In the genomic region with DNA sequence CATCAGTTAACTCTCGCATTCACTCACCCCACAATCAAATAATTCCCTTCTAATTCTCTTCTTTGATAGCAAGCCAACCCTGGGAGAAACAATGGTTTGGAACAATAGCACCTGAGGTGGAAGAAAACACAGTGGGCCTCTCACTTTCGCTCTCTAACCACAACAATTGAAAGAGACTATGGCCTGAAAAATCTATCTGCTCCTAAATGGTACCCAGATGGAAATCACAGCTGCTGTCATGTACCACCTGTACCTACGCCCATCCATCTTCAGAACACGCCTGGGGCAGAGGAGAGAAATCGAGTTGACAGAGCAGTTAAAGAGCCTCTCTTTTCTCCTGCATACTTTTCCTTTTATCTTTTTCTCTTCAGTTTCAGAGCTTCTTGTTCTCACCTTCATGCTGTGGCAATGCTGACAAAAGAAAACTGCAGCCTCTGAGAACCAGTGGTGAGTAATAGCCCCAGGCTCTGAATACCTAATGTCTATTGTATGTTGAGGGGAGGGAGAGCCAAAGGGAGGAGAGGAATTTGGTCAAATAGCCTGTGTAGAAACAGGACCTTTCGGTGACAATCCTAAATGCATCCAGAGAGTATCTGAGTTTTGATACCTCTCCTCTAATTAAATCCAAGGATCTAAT, we compare ENCODE assay signal across 13 cellular contexts. TPM values are rescaled to one million over a fixed set of nuclear protein-coding genes. Genes with fewer than 3 reads are reported as not detected.
DNase-seq lines count a peak whose midpoint lies in the region; ATAC-seq, FAIRE-seq and TF ChIP-seq lines count a peak whose summit lies in the region.
"Had no signal": no experiment of that assay in that cellular context is flagged by ENCODE, and none has a peak within 500 bp of the region (broad histone marks: within the 10 kb centered on the region; RNA-seq: fewer than 3 reads in every experiment).

No MANE protein-coding gene starts in this region.

- H2BK20ac ChIP-seq in H1 (ENCODE audit: low read length): no peak overlapping the region

- H3K79me2 ChIP-seq in H1 (ENCODE audit: control insufficient read depth in 1 of 2, insufficient read depth in 2 of 2, low read length in 2 of 2): no peaks in the 10 kb centered on the region

- H4K91ac ChIP-seq in H1 (replicated peaks; ENCODE audit: insufficient read length, low read length) (no peak overlapping the region), neuronal stem cell (ENCODE audit: low read depth, low read length, poor library complexity) (no peak overlapping the region)

- H3K9ac ChIP-seq in H1 (replicated peaks in 1 of 4; ENCODE audit: extremely low read depth in 1 of 4, low read depth in 3 of 4, low read length in 3 of 4) (no peak overlapping the region), neuronal stem cell (ENCODE audit: low read depth, low read length, poor library complexity) (no peak overlapping the region)

- ATAC-seq in HG03196 (IDR thresholded peaks at IDR 0.05; ENCODE audit: unreplicated experiment) (no peak), HG02623 (IDR thresholded peaks at IDR 0.05; ENCODE audit: unreplicated experiment) (no peak), HG03108 (IDR thresholded peaks at IDR 0.05; ENCODE audit: unreplicated experiment) (no peak), HG03565 (IDR thresholded peaks at IDR 0.05; ENCODE audit: unreplicated experiment) (no peak)
- ATAC-seq: activated naive CD4-positive, alpha-beta T cell treated with anti-CD3 and anti-CD28 coated beads, Interleukin-2, amount 50 U/mL, for 72 hours had no signal

- no peak overlapping the region for H3K14ac ChIP-seq in H1 (ENCODE audit: insufficient read length)
- H3K14ac ChIP-seq in neuronal stem cell (ENCODE audit: low read length): no peak overlapping the region

- H3K4me1 ChIP-seq in H1 (replicated peaks in 1 of 4; ENCODE audit: control insufficient read depth in 3 of 4, insufficient read depth in 4 of 4, low read length in 3 of 4) (peaks cover 0 to 6% (median 2%) of the 10 kb centered on the region in 4 experiments; a peak in 2 of 7 replicates), neuronal stem cell (ENCODE audit: control insufficient read depth in 2 of 2, insufficient read depth in 1 of 2, low read depth in 1 of 2, low read length in 2 of 2) (peaks cover 11 to 17% of the 10 kb centered on the region in 2 donors)

- peak; percentile 63 for DNase-seq in ELR (ENCODE audit: low read depth)
- DNase-seq in NCI-H345 treated with DMSO at 0.1 percent for 48 hours (lab: John Stamatoyannopoulos, UW; ENCODE audit: unreplicated experiment): peak; percentile 15
- peak in 1 of 2 experiments; percentile 44 for DNase-seq in H1 (ENCODE audit: low read depth in 1 of 2, low spot score in 2 of 2)
- peak; percentile 61 for DNase-seq in neuronal stem cell (ENCODE audit: low spot score)
- DNase-seq: DND-41, glutamatergic neuron, NCI-H1694, nephron progenitor cell had no signal

- TF ChIP-seq POLR2A in H1 (IDR thresholded peaks at IDR 0.05; ENCODE audit: control extremely low read depth in 1 of 2, low read depth in 2 of 2, low read length in 2 of 2): no peak

- H3K23ac ChIP-seq in H1 (ENCODE audit: insufficient read length) (no peak overlapping the region), neuronal stem cell (ENCODE audit: low read depth, low read length, poor library complexity) (no peak overlapping the region)

- H3K79me1 ChIP-seq in H1 (ENCODE audit: low read depth, low read length): no peaks in the 10 kb centered on the region
- no peaks in the 10 kb centered on the region for H3K79me1 ChIP-seq in neuronal stem cell (ENCODE audit: low read depth, low read length)

- no peaks in the 10 kb centered on the region for H3K9me3 ChIP-seq in H1 (ENCODE audit: insufficient read depth in 2 of 2, low read depth in 1 of 2, low read length in 1 of 2)
- no peaks in the 10 kb centered on the region for H3K9me3 ChIP-seq in neuronal stem cell (replicated peaks in 1 of 2; ENCODE audit: control insufficient read depth in 2 of 2, insufficient read depth in 1 of 2, low read depth in 1 of 2, low read length in 2 of 2)

- POLR2A ChIA-PET in H1 (lab: Charles Lee; ENCODE audit: partially characterized antibody): interaction anchor here (0.6 kb wide), 1 partner anchor 131 kb away, joined by 3 read pairs; no protein-coding TSS in a partner anchor

- H4K20me1 ChIP-seq in H1 (replicated peaks in 1 of 2; ENCODE audit: control insufficient read depth in 1 of 2, insufficient read depth in 2 of 2, low read length in 2 of 2): no peaks in the 10 kb centered on the region

- H2BK12ac ChIP-seq in H1 (ENCODE audit: low read depth, low read length) (no peak overlapping the region), neuronal stem cell (ENCODE audit: low read length) (no peak overlapping the region)

- H3K4me2 ChIP-seq in H1 (ENCODE audit: insufficient read depth in 1 of 2, low read depth in 2 of 2, low read length in 2 of 2): peak overlapping the region in 1 of 2 experiments; percentile 41; a peak in 2 of 4 replicates
- H3K4me2 ChIP-seq in neuronal stem cell (ENCODE audit: insufficient read depth, low read length, poor library complexity, severe bottlenecking): peak overlapping the region; percentile 36

- H3K4me3 ChIP-seq in H1 (ENCODE audit: extremely low read depth in 1 of 4, insufficient read depth in 2 of 4, low read depth in 3 of 4, low read length in 4 of 4) (0 out of 8 replicates have a peak overlapping the region, but pooled peaks of 1 of the 4 experiments have one; percentile 5), neuronal stem cell (ENCODE audit: low read length in 2 of 2) (no peak overlapping the region)

- TF ChIP-seq EP300 in H1 (IDR thresholded peaks at IDR 0.05; ENCODE audit: borderline replicate concordance in 1 of 2, low read depth in 2 of 2, low read length in 2 of 2): no peak

- no peak overlapping the region for H3K56ac ChIP-seq in H1 (replicated peaks; ENCODE audit: insufficient read length, low read depth, low read length)

- WGBS in H1 (ENCODE audit: extremely low coverage in 1 of 2, insufficient coverage in 1 of 2, insufficient read length in 1 of 2, insufficient replicate concordance in 2 of 2, low coverage in 1 of 2, low lambda C conversion rate in 2 of 2, missing lambda C conversion rate in 1 of 2), 2 experiments: 75% methylated on average over 6 of the region's 6 CpGs; no CpG with 5 or more reads in 1 of the 2 experiments
- WGBS in neuronal stem cell (ENCODE audit: extremely low coverage in 2 of 2, insufficient read length in 2 of 2, insufficient replicate concordance in 1 of 2), 2 donors: 100% methylated on average over 1 of the region's 6 CpGs; no CpG with 5 or more reads in 1 of the 2 donors

- H3K18ac ChIP-seq in H1 (ENCODE audit: extremely low read depth, low read length) (no peak overlapping the region), neuronal stem cell (ENCODE audit: low read length) (no peak overlapping the region)

- H4K8ac ChIP-seq in H1 (ENCODE audit: extremely low read depth, insufficient read depth, low read length): no peak overlapping the region
- no peak overlapping the region for H4K8ac ChIP-seq in neuronal stem cell (ENCODE audit: low read depth, low read length)

- H3K4ac ChIP-seq in H1 (replicated peaks; ENCODE audit: insufficient read length, low read depth, low read length) (no peak overlapping the region), neuronal stem cell (ENCODE audit: low read length) (no peak overlapping the region)

- H2BK120ac ChIP-seq in H1 (replicated peaks; ENCODE audit: low read depth, low read length): no peak overlapping the region
- no peak overlapping the region for H2BK120ac ChIP-seq in neuronal stem cell (ENCODE audit: low read depth, low read length)

- no peaks in the 10 kb centered on the region for H3K27me3 ChIP-seq in H1 (replicated peaks in 1 of 4; ENCODE audit: control insufficient read depth in 3 of 4, extremely low read depth in 1 of 4, insufficient read depth in 3 of 4, low read length in 3 of 4)
- no peaks in the 10 kb centered on the region for H3K27me3 ChIP-seq in neuronal stem cell (ENCODE audit: control insufficient read depth in 3 of 3, insufficient read depth in 3 of 3, low read depth in 1 of 3, low read length in 3 of 3)

- CTCF ChIA-PET in H1 (lab: Charles Lee; ENCODE audit: partially characterized antibody): interaction anchor here (1.1 to 4.0 kb wide), 3 partner anchors 11 to 20 kb away, joined by 3 to 20 read pairs (median 3); no protein-coding TSS in a partner anchor

- H2AFZ ChIP-seq in H1 (ENCODE audit: low read length): no peak overlapping the region
- peak overlapping the region; percentile 51 for H2AFZ ChIP-seq in neuronal stem cell (ENCODE audit: low read length)

- TF ChIP-seq RAD21 in H1 (IDR thresholded peaks at IDR 0.05 in 1 of 2, conservative IDR thresholded peaks at IDR 0.05 in 1 of 2; ENCODE audit: low read depth in 2 of 2, low read length in 2 of 2): no peak

- TF ChIP-seq CTCF in H1 (IDR thresholded peaks at IDR 0.05; ENCODE audit: control extremely low read depth in 1 of 3, insufficient read depth in 1 of 3, low read depth in 1 of 3, low read length in 3 of 3): no peak

- H3K27ac ChIP-seq in H1 (ENCODE audit: low read depth, low read length): no peak overlapping the region
- H3K27ac ChIP-seq in neuronal stem cell (replicated peaks; ENCODE audit: low read length): peak overlapping the region; percentile 84

- no peaks in the 10 kb centered on the region for H3K23me2 ChIP-seq in H1 (ENCODE audit: low read depth, low read length)

- H4K5ac ChIP-seq in H1 (ENCODE audit: insufficient read length, low read depth, low read length): no peak overlapping the region

- FAIRE-seq in H1 (lab: Jason Lieb, UNC): peak; percentile 39

- H3K36me3 ChIP-seq in H1 (ENCODE audit: control insufficient read depth in 2 of 4, insufficient read depth in 4 of 4, low read length in 3 of 4) (no peaks in the 10 kb centered on the region), neuronal stem cell (replicated peaks in 1 of 2; ENCODE audit: control insufficient read depth in 2 of 2, insufficient read depth in 2 of 2, low read length in 2 of 2) (no peaks in the 10 kb centered on the region)

- no peak overlapping the region for H2BK5ac ChIP-seq in H1 (ENCODE audit: low read depth, low read length)
- H2BK5ac ChIP-seq in neuronal stem cell (ENCODE audit: low read length): no peak overlapping the region

- H2AK5ac ChIP-seq in H1 (ENCODE audit: low read depth, low read length) (no peak overlapping the region), neuronal stem cell (ENCODE audit: low read depth, low read length) (no peak overlapping the region)

- H2BK15ac ChIP-seq in H1 (ENCODE audit: low read length) (no peak overlapping the region), neuronal stem cell (ENCODE audit: low read length) (no peak overlapping the region)

RNA-seq across cellular contexts. Expression of a gene that starts 57.8 kb away (rescaled TPM):
- total RNA-seq in H1 (2021; fragmentation: NEBNext Ultra II Directional; extraction: Animal tissue kit (Norgen Biotek cat#: 25700)): not detected in 2 replicates
- polyA plus RNA-seq in H1 (2011; rRNA removed): 0.06 TPM in 1 of 2 replicates, not detected in the other
- not detected for polyA plus RNA-seq in H1 (2011; cell fraction: cytosol; rRNA removed)
- polyA plus RNA-seq in H1 (2011; cell fraction: nucleus; rRNA removed): 0.04 TPM
- polyA plus RNA-seq in H1 (2012, experiment 1 of 2): 0.68 TPM in 1 of 4 replicates, not detected in the others
- polyA plus RNA-seq in H1 (2012, experiment 2 of 2): not detected
- 0.06 TPM for polyA plus RNA-seq in H1 (2013, experiment 1 of 2)
- 0.04 TPM for polyA plus RNA-seq in H1 (2013, experiment 2 of 2)
- 0.06 and 0.10 TPM in 2 replicates for polyA minus RNA-seq in H1 (2011; rRNA and poly(A)+ RNA removed)
- polyA minus RNA-seq in H1 (2011; cell fraction: cytosol; rRNA and poly(A)+ RNA removed): not detected
- not detected for polyA minus RNA-seq in H1 (2011; cell fraction: nucleus; rRNA and poly(A)+ RNA removed)
- polyA plus RNA-seq in neuronal stem cell (2013, experiment 1 of 2): 0.07 TPM
- 0.07 TPM for polyA plus RNA-seq in neuronal stem cell (2013, experiment 2 of 2)
